Comparison of ENCODE assay signal across 31 cellular contexts in genomic region chr21:18350216-18350615, GRCh38. TPM values are rescaled to one million over a fixed set of nuclear protein-coding genes. Genes with fewer than 3 reads are reported as not detected.
DNase-seq lines count a peak whose midpoint lies in the region; ATAC-seq and TF ChIP-seq lines count a peak whose summit lies in the region.
"Had no signal": no experiment of that assay in that cellular context is flagged by ENCODE, and none has a peak within 500 bp of the region (broad histone marks: within the 10 kb centered on the region; RNA-seq: fewer than 3 reads in every experiment).

No MANE protein-coding gene starts in this region.

- H3K4me3 ChIP-seq in mammary epithelial cell (replicated peaks in 1 of 3; ENCODE audit: insufficient read depth in 1 of 3, low read depth in 2 of 3, low read length in 3 of 3): no peak overlapping the region
- H3K4me3 ChIP-seq: HAP-1, PC-9, SJSA1, upper lobe of right lung had no signal

- no peak overlapping the region for H3K27ac Mint-ChIP-seq in MCF 10A (ENCODE audit: low read depth, unreplicated experiment)
- H3K27ac Mint-ChIP-seq in activated naive CD8-positive, alpha-beta T cell treated with anti-CD3 and anti-CD28 coated beads, Interleukin-2, amount 50 U/mL, for 24 hours: no peak overlapping the region
- H3K27ac Mint-ChIP-seq: B cell; mesothelial cell of epicardium; nephron; T-helper 1 cell treated with Interleukin-12 subunit alpha and Interleukin-12 subunit beta and Interleukin-4 antibody, amounts not matched to agents 30 μg/mL and 1 μg/mL, for 36 hours had no signal

- H3K9me3 Mint-ChIP-seq in MCF 10A (ENCODE audit: unreplicated experiment): no peaks in the 10 kb centered on the region
- no peaks in the 10 kb centered on the region for H3K9me3 Mint-ChIP-seq in activated naive CD8-positive, alpha-beta T cell treated with anti-CD3 and anti-CD28 coated beads, Interleukin-2, amount 50 U/mL, for 24 hours
- H3K9me3 Mint-ChIP-seq: mesothelial cell of epicardium; nephron; T-helper 1 cell treated with Interleukin-12 subunit alpha and Interleukin-12 subunit beta and Interleukin-4 antibody, amounts not matched to agents 30 μg/mL and 1 μg/mL, for 36 hours had no signal

- intact Hi-C loops in MCF 10A (cut with micrococcal nuclease) (no loop called here), mammary epithelial cell (cut with micrococcal nuclease) (no loop called here)

- no peaks in the 10 kb centered on the region for H3K36me3 ChIP-seq in mammary epithelial cell (ENCODE audit: insufficient read depth, low read length)
- H3K36me3 ChIP-seq: HAP-1, SJSA1, upper lobe of right lung, WERI-Rb-1 had no signal

- WGBS in mammary epithelial cell (ENCODE audit: low coverage, missing lambda C conversion rate): 41% methylated on average over 2 of the region's 2 CpGs

- in situ Hi-C loops in mammary epithelial cell (cut with MboI; ENCODE audit: low sequenced_read_pairs in 2 of 2): no loop called here

- dilution Hi-C loops in mammary epithelial cell (cut with HindIII; ENCODE audit: low sequenced_read_pairs): no loop called here

- no peaks in the 10 kb centered on the region for H3K79me2 ChIP-seq in mammary epithelial cell (ENCODE audit: insufficient read depth, low read length)

- H2AFZ ChIP-seq in mammary epithelial cell (ENCODE audit: low read depth, low read length): no peak overlapping the region
- H2AFZ ChIP-seq: PC-9 had no signal

- no peak overlapping the region for H3K27ac ChIP-seq in mammary epithelial cell (ENCODE audit: insufficient read depth, low read depth, low read length)
- H3K27ac ChIP-seq: PC-9, SJSA1, upper lobe of right lung, WERI-Rb-1 had no signal

- H3K36me3 Mint-ChIP-seq in MCF 10A (ENCODE audit: insufficient read depth, unreplicated experiment): no peaks in the 10 kb centered on the region
- no peaks in the 10 kb centered on the region for H3K36me3 Mint-ChIP-seq in activated naive CD8-positive, alpha-beta T cell treated with anti-CD3 and anti-CD28 coated beads, Interleukin-2, amount 50 U/mL, for 24 hours (ENCODE audit: low read depth)
- H3K36me3 Mint-ChIP-seq: mesothelial cell of epicardium had no signal

- H3K4me3 Mint-ChIP-seq in MCF 10A (ENCODE audit: unreplicated experiment): no peak overlapping the region
- H3K4me3 Mint-ChIP-seq in activated naive CD8-positive, alpha-beta T cell treated with anti-CD3 and anti-CD28 coated beads, Interleukin-2, amount 50 U/mL, for 24 hours: no peak overlapping the region
- H3K4me3 Mint-ChIP-seq: B cell; mesothelial cell of epicardium; nephron; T-helper 1 cell treated with Interleukin-12 subunit alpha and Interleukin-12 subunit beta and Interleukin-4 antibody, amounts not matched to agents 30 μg/mL and 1 μg/mL, for 36 hours had no signal

- peaks cover 17% of the 10 kb centered on the region for H3K4me1 Mint-ChIP-seq in MCF 10A (ENCODE audit: insufficient read depth, unreplicated experiment)
- H3K4me1 Mint-ChIP-seq in activated naive CD8-positive, alpha-beta T cell treated with anti-CD3 and anti-CD28 coated beads, Interleukin-2, amount 50 U/mL, for 24 hours: no peaks in the 10 kb centered on the region
- H3K4me1 Mint-ChIP-seq: B cell, nephron had no signal

- peaks cover 15% of the 10 kb centered on the region for H3K9me3 ChIP-seq in mammary epithelial cell (replicated peaks; ENCODE audit: insufficient read depth, low read length)
- H3K9me3 ChIP-seq: HAP-1, SJSA1, upper lobe of right lung had no signal

- peak; percentile 70 for DNase-seq in MCF 10A (ENCODE audit: unreplicated experiment)
- DNase-seq in mammary epithelial cell: no peak
- peak; percentile 44 for DNase-seq in amniotic epithelial cell (ENCODE audit: low read depth)
- peak; percentile 96 for DNase-seq in foreskin melanocyte
- DNase-seq in superior temporal gyrus (ENCODE audit: extremely low spot score): peak; percentile 20
- no peak for DNase-seq in RKO (ENCODE audit: low spot score)
- no peak for DNase-seq in activated naive CD8-positive, alpha-beta T cell treated with anti-CD3 and anti-CD28 coated beads, Interleukin-2, amount 50 U/mL, for 24 hours
- DNase-seq in NCI-H69 (lab: John Stamatoyannopoulos, UW): no peak
- DNase-seq: 8988T; activated CD4-positive, alpha-beta T cell treated with anti-CD3 and anti-CD28 coated beads, Interleukin-2, amount 50 U/mL, for 48 hours; activated gamma-delta T cell treated with Interleukin-2 at 50 U/mL for 16 hours; activated T-cell treated with anti-CD3 and anti-CD28 coated beads for 4 hours; anterior cingulate cortex; cerebellar nuclear complex; COR-L47; effector CD8-positive, alpha-beta T cell; NCI-H1436 treated with DMSO at 0.1 percent for 48 hours; PC-9; posterior cingulate gyrus; small intestine; stimulated activated CD4-positive, alpha-beta T cell treated with anti-CD3 and anti-CD28 coated beads, Interleukin-4, amount 100 ng/mL, for 1 hour; upper lobe of right lung; WERI-Rb-1 had no signal

- ATAC-seq in activated naive CD8-positive, alpha-beta T cell treated with anti-CD3 and anti-CD28 coated beads, Interleukin-2, amount 50 U/mL, for 24 hours: no peak
- ATAC-seq: esophagus mucosa, left lobe of liver, upper lobe of right lung had no signal

- H3K27me3 ChIP-seq in mammary epithelial cell (ENCODE audit: insufficient read depth, low read length): no peaks in the 10 kb centered on the region
- H3K27me3 ChIP-seq: SJSA1, upper lobe of right lung had no signal

- POLR2A ChIA-PET in MCF 10A (lab: Yijun Ruan, JAX): no interaction called here

- H3K4me2 ChIP-seq in mammary epithelial cell (ENCODE audit: insufficient read depth, low read depth, low read length): no peak overlapping the region
- H3K4me2 ChIP-seq: PC-9 had no signal

- TF ChIP-seq CTCF in MCF 10A (IDR thresholded peaks at IDR 0.05; ENCODE audit: unreplicated experiment) (no peak), mammary epithelial cell (conservative IDR thresholded peaks at IDR 0.05 in 1 of 2, IDR thresholded peaks at IDR 0.05 in 1 of 2; ENCODE audit: extremely low read depth in 1 of 2, insufficient read depth in 1 of 2, low read depth in 1 of 2, low read length in 2 of 2) (no peak)

- CTCF ChIA-PET in MCF 10A (lab: Yijun Ruan, JAX): interaction anchor here (0.6 to 1.1 kb wide), 2 partner anchors 19 to 835 kb away, joined by 3 to 5 read pairs; no protein-coding TSS in a partner anchor
- CTCF ChIA-PET in mammary epithelial cell (lab: Charles Lee; ENCODE audit: low non-redundant PET): no interaction called here

- no TSS peak for BruUV-seq in MCF 10A (replicated peaks; lab: Mats Ljungman, UMichigan)
- no TSS peak for BruUV-seq in mammary epithelial cell (replicated peaks; lab: Mats Ljungman, UMichigan)

- no peaks in the 10 kb centered on the region for H4K20me1 ChIP-seq in mammary epithelial cell (ENCODE audit: insufficient read depth, low read length)

- H3K4me1 ChIP-seq in mammary epithelial cell (ENCODE audit: insufficient read depth, low read length): no peaks in the 10 kb centered on the region
- H3K4me1 ChIP-seq: HAP-1, SJSA1, upper lobe of right lung had no signal

- no peak overlapping the region for H3K9ac ChIP-seq in mammary epithelial cell (ENCODE audit: insufficient read depth, low read length)

- H3K27me3 Mint-ChIP-seq in MCF 10A (ENCODE audit: insufficient read depth, unreplicated experiment): no peaks in the 10 kb centered on the region
- H3K27me3 Mint-ChIP-seq in activated naive CD8-positive, alpha-beta T cell treated with anti-CD3 and anti-CD28 coated beads, Interleukin-2, amount 50 U/mL, for 24 hours: no peaks in the 10 kb centered on the region
- H3K27me3 Mint-ChIP-seq: B cell had no signal

RNA-seq across cellular contexts. Expression of gene TMPRSS15, which starts 53.4 kb away (rescaled TPM):
- total RNA-seq in MCF 10A (2022): 3.3 and 3.6 TPM in 2 replicates
- not detected for total RNA-seq in mammary epithelial cell
- polyA plus RNA-seq in mammary epithelial cell: not detected
- not detected for polyA minus RNA-seq in mammary epithelial cell
- total RNA-seq: B cell, esophagus mucosa, left lobe of liver, PC-9, SJSA1, upper lobe of right lung had no signal

Comparison
In these comparisons a context has a peak if more than half of its experiments do, and no peak if none do; other contexts are left out.
1. DNase-seq: peak in MCF 10A (single experiment), amniotic epithelial cell (single experiment), foreskin melanocyte (single experiment) and superior temporal gyrus (single experiment); none in mammary epithelial cell (single experiment), RKO (single experiment), activated naive CD8-positive, alpha-beta T cell treated with anti-CD3 and anti-CD28 coated beads, Interleukin-2, amount 50 U/mL, for 24 hours (single experiment) and NCI-H69 (single experiment).